Comparison of ENCODE assay signal across 10 cellular contexts in genomic region chr2:177147834-177148233, GRCh38.
A peak's percentile ranks its signal among the peaks of the same experiment; 100 is the strongest.
DNase-seq lines count a peak whose midpoint lies in the region; ATAC-seq and TF ChIP-seq lines count a peak whose summit lies in the region.
"Had no signal": no experiment of that assay in that cellular context is flagged by ENCODE, and none has a peak within 500 bp of the region (broad histone marks: within the 10 kb centered on the region; RNA-seq: fewer than 3 reads in every experiment).

No MANE protein-coding gene starts in this region.

- H3K4me3 ChIP-seq in hepatocyte = no peak overlapping the region
- H3K4me3 ChIP-seq in thoracic aorta = peak overlapping the region; percentile 64
- H3K4me3 ChIP-seq in sigmoid colon = no peak overlapping the region
- no peak overlapping the region for H3K4me3 ChIP-seq in left lung

- H3K79me2 ChIP-seq in hepatocyte = no peaks in the 10 kb centered on the region

- H3K4me1 ChIP-seq in hepatocyte (ENCODE audit: insufficient read depth) (peaks cover 9% of the 10 kb centered on the region), thoracic aorta (ENCODE audit: control insufficient read depth in 1 of 2, low read depth in 2 of 2) (peaks cover 4 to 5% of the 10 kb centered on the region in 2 donors), sigmoid colon (peaks cover 0 to 13% (median 5%) of the 10 kb centered on the region in 4 donors), left lung (peaks cover 2 to 15% of the 10 kb centered on the region in 2 donors)

- intact Hi-C loops in sigmoid colon (cut with DNase I) = loop anchor here (1.0 to 10.0 kb wide), 7 partner anchors 163 to 1011 kb away; no protein-coding TSS in a partner anchor
- intact Hi-C loops in left lung (cut with DNase I) = loop anchor here in 1 of 2 donors (5.0 to 10.0 kb wide), 2 partner anchors 333 to 1021 kb away; partner anchors contain the start of gene HOXD8

- H4K20me1 ChIP-seq in hepatocyte (ENCODE audit: insufficient read depth, poor library complexity, severe bottlenecking) = no peaks in the 10 kb centered on the region

- no peak for TF ChIP-seq CTCF in hepatocyte (IDR thresholded peaks at IDR 0.05; ENCODE audit: poor library complexity)
- TF ChIP-seq CTCF in thoracic aorta (IDR thresholded peaks at IDR 0.05) = no peak
- TF ChIP-seq CTCF in sigmoid colon (IDR thresholded peaks at IDR 0.05) = no peak
- TF ChIP-seq CTCF in left lung (IDR thresholded peaks at IDR 0.05) = no peak

- H3K36me3 ChIP-seq in hepatocyte (replicated peaks; ENCODE audit: insufficient read depth, low read depth) (no peaks in the 10 kb centered on the region), thoracic aorta (no peaks in the 10 kb centered on the region), sigmoid colon (no peaks in the 10 kb centered on the region), left lung (no peaks in the 10 kb centered on the region)

- TF ChIP-seq POLR2A in sigmoid colon (IDR thresholded peaks at IDR 0.05) = no peak

- no peak for DNase-seq in activated T-cell treated with anti-CD3 and anti-CD28 coated beads, Interleukin-2, amount 50 U/mL, for 72 hours
- no peak for DNase-seq in activated T-cell treated with anti-CD3 and anti-CD28 coated beads, Interleukin-2, amount 50 U/mL, for 48 hours
- peak; percentile 33 for DNase-seq in SK-N-DZ (ENCODE audit: low spot score)
- no peak for DNase-seq in hepatocyte (ENCODE audit: low spot score)
- no peak for DNase-seq in thoracic aorta (ENCODE audit: low spot score)
- no peak for DNase-seq in sigmoid colon
- DNase-seq in left lung = no peak
- DNase-seq: aorta had no signal

- no peak for TF ChIP-seq EP300 in sigmoid colon (IDR thresholded peaks at IDR 0.05)

- H3K4me1 Mint-ChIP-seq in activated T-cell treated with anti-CD3 and anti-CD28 coated beads, Interleukin-2, amount 50 U/mL, for 72 hours (ENCODE audit: low read depth) = peaks cover 20% of the 10 kb centered on the region

- peak overlapping the region; percentile 12 for H2AFZ ChIP-seq in hepatocyte

- no peak overlapping the region for H3K27ac ChIP-seq in hepatocyte
- H3K27ac ChIP-seq in thoracic aorta = no peak overlapping the region
- no peak overlapping the region for H3K27ac ChIP-seq in sigmoid colon
- H3K27ac ChIP-seq in left lung = no peak overlapping the region
- H3K27ac ChIP-seq: C4-2B had no signal

- H3K9me3 Mint-ChIP-seq in activated T-cell treated with anti-CD3 and anti-CD28 coated beads, Interleukin-2, amount 50 U/mL, for 72 hours = no peaks in the 10 kb centered on the region

- H3K4me2 ChIP-seq in hepatocyte = peak overlapping the region; percentile 77

- H3K9me3 ChIP-seq in hepatocyte (ENCODE audit: low read depth) (no peaks in the 10 kb centered on the region), thoracic aorta (no peaks in the 10 kb centered on the region), sigmoid colon (no peaks in the 10 kb centered on the region), left lung (no peaks in the 10 kb centered on the region)

- WGBS in hepatocyte (ENCODE audit: low lambda C conversion rate, missing lambda C conversion rate) = 16% methylated on average over 11 of the region's 11 CpGs
- WGBS in sigmoid colon, 2 donors = 27 to 36% methylated on average over 11 of the region's 11 CpGs

- no peaks in the 10 kb centered on the region for H3K36me3 Mint-ChIP-seq in activated T-cell treated with anti-CD3 and anti-CD28 coated beads, Interleukin-2, amount 50 U/mL, for 72 hours (ENCODE audit: insufficient read depth in 2 of 2)

- no peak overlapping the region for H3K27ac Mint-ChIP-seq in activated T-cell treated with anti-CD3 and anti-CD28 coated beads, Interleukin-2, amount 50 U/mL, for 72 hours

- H3K9me2 ChIP-seq in hepatocyte (replicated peaks; ENCODE audit: insufficient read depth) = no peaks in the 10 kb centered on the region

- H3K27me3 ChIP-seq in hepatocyte = peaks cover 38% of the 10 kb centered on the region
- peaks cover 8% of the 10 kb centered on the region for H3K27me3 ChIP-seq in thoracic aorta (replicated peaks; ENCODE audit: insufficient read depth)
- H3K27me3 ChIP-seq in sigmoid colon = peaks cover 0 to 6% (median 0%) of the 10 kb centered on the region in 3 donors
- H3K27me3 ChIP-seq in left lung = peaks cover 30 to 74% of the 10 kb centered on the region in 2 donors

- peaks cover 73% of the 10 kb centered on the region for H3K27me3 Mint-ChIP-seq in activated T-cell treated with anti-CD3 and anti-CD28 coated beads, Interleukin-2, amount 50 U/mL, for 72 hours (ENCODE audit: low read depth)

- H3K4me3 Mint-ChIP-seq in activated T-cell treated with anti-CD3 and anti-CD28 coated beads, Interleukin-2, amount 50 U/mL, for 72 hours = peak overlapping the region; percentile 96 to 99

- no peak for ATAC-seq in activated T-cell treated with anti-CD3 and anti-CD28 coated beads, Interleukin-2, amount 50 U/mL, for 72 hours (replicated peaks in 1 of 2)
- ATAC-seq in thoracic aorta (ENCODE audit: insufficient number of reproducible peaks, low FRiP score, low read depth) (no peak), GM21825 (IDR thresholded peaks at IDR 0.05; ENCODE audit: unreplicated experiment) (no peak), left lung (no peak)
